17 cellular contexts compared by ENCODE assay signal in genomic region chr6:92126088-92126487, GRCh38.
"Had no signal": no experiment of that assay in that cellular context is flagged by ENCODE, and none has a peak within 500 bp of the region (broad histone marks: within the 10 kb centered on the region; RNA-seq: fewer than 3 reads in every experiment).

No MANE protein-coding gene starts in this region.

- DNase-seq: activated CD4-positive, alpha-beta T cell treated with anti-CD3 and anti-CD28 coated beads for 48 hours; activated CD8-positive, alpha-beta memory T cell treated with anti-CD3 and anti-CD28 coated beads, Interleukin-2, amount 50 U/mL, for 48 hours; activated CD8-positive, alpha-beta T cell treated with anti-CD3 and anti-CD28 coated beads, Interleukin-2, amount 10 ng/mL, durations not matched to agents 7 days and 5 days; activated naive CD4-positive, alpha-beta T cell treated with Interleukin-2 at 50 U/mL for 16 hours; activated naive CD8-positive, alpha-beta T cell treated with anti-CD3 and anti-CD28 coated beads, Interleukin-2, amount 50 U/mL, for 24 hours; gastrocnemius medialis; heart right ventricle; islet precursor cell; naive B cell; posterior cingulate gyrus; stomach; T-helper 9 cell had no signal

- H3K27ac ChIP-seq: ascending aorta, gastrocnemius medialis, heart right ventricle, right atrium auricular region, skin epidermis, stomach, thoracic aorta, VCaP had no signal

- H3K9me3 Mint-ChIP-seq: activated naive CD8-positive, alpha-beta T cell treated with anti-CD3 and anti-CD28 coated beads, Interleukin-2, amount 50 U/mL, for 24 hours had no signal

- H3K36me3 ChIP-seq: ascending aorta, gastrocnemius medialis, heart right ventricle, right atrium auricular region, stomach, thoracic aorta had no signal

- H3K27me3 ChIP-seq: ascending aorta, gastrocnemius medialis, heart right ventricle, right atrium auricular region, stomach had no signal

- H3K36me3 Mint-ChIP-seq: naive B cell had no signal

- H3K4me3 ChIP-seq: ascending aorta, gastrocnemius medialis, heart right ventricle, right atrium auricular region, skin epidermis, stomach, thoracic aorta had no signal

- H3K4me1 Mint-ChIP-seq: activated naive CD8-positive, alpha-beta T cell treated with anti-CD3 and anti-CD28 coated beads, Interleukin-2, amount 50 U/mL, for 24 hours; naive B cell had no signal

- H3K4me3 Mint-ChIP-seq: activated CD8-positive, alpha-beta T cell treated with anti-CD3 and anti-CD28 coated beads, Interleukin-2, amount 10 ng/mL, durations not matched to agents 7 days and 5 days; activated naive CD8-positive, alpha-beta T cell treated with anti-CD3 and anti-CD28 coated beads, Interleukin-2, amount 50 U/mL, for 24 hours; naive B cell had no signal

- ATAC-seq: activated CD8-positive, alpha-beta T cell treated with anti-CD3 and anti-CD28 coated beads, Interleukin-2, amount 10 ng/mL, durations not matched to agents 7 days and 5 days; activated naive CD8-positive, alpha-beta T cell treated with anti-CD3 and anti-CD28 coated beads, Interleukin-2, amount 50 U/mL, for 24 hours; gastrocnemius medialis; heart right ventricle had no signal

- H3K27ac Mint-ChIP-seq: activated CD8-positive, alpha-beta T cell treated with anti-CD3 and anti-CD28 coated beads, Interleukin-2, amount 10 ng/mL, durations not matched to agents 7 days and 5 days; activated naive CD8-positive, alpha-beta T cell treated with anti-CD3 and anti-CD28 coated beads, Interleukin-2, amount 50 U/mL, for 24 hours; naive B cell had no signal

- H3K4me1 ChIP-seq: ascending aorta, gastrocnemius medialis, right atrium auricular region, stomach had no signal

- H3K9me3 ChIP-seq: ascending aorta, gastrocnemius medialis, heart right ventricle, right atrium auricular region, stomach, thoracic aorta had no signal

- H3K27me3 Mint-ChIP-seq: activated naive CD8-positive, alpha-beta T cell treated with anti-CD3 and anti-CD28 coated beads, Interleukin-2, amount 50 U/mL, for 24 hours; naive B cell had no signal
